9 cellular contexts compared by ENCODE assay signal in genomic region chr10:104328636-104328915, GRCh38. TPM values are rescaled to one million over a fixed set of nuclear protein-coding genes. Genes with fewer than 3 reads are reported as not detected.
A peak's percentile ranks its signal among the peaks of the same experiment; 100 is the strongest.
DNase-seq lines count a peak whose midpoint lies in the region; ATAC-seq and TF ChIP-seq lines count a peak whose summit lies in the region.
"Had no signal": no experiment of that assay in that cellular context is flagged by ENCODE, and none has a peak within 500 bp of the region (broad histone marks: within the 10 kb centered on the region; RNA-seq: fewer than 3 reads in every experiment).

No MANE protein-coding gene starts in this region.

- peak overlapping the region; percentile 79 for H3K4me3 Mint-ChIP-seq in stimulated activated naive CD8-positive, alpha-beta T cell treated with anti-CD3 and anti-CD28 coated beads, Interleukin-15, Interleukin-2, amounts not matched to agents 100 ng/mL and 50 ng/mL, for 24 hours
- H3K4me3 Mint-ChIP-seq in brain (peak overlapping the region; percentile 81 to 87 (median 82)), mesothelial cell of epicardium (peak overlapping the region; percentile 63)

- no peak for ATAC-seq in stimulated activated naive CD8-positive, alpha-beta T cell treated with anti-CD3 and anti-CD28 coated beads, Interleukin-15, Interleukin-2, amounts not matched to agents 100 U/mL and 50 U/mL, for 24 hours
- no peak for ATAC-seq in HG03280 (IDR thresholded peaks at IDR 0.05; ENCODE audit: unreplicated experiment)

- TF ChIP-seq CTCF in brain (conservative IDR thresholded peaks at IDR 0.05) (no peak), mesothelial cell of epicardium (IDR thresholded peaks at IDR 0.05; ENCODE audit: unreplicated experiment) (no peak)

- peaks cover 39% of the 10 kb centered on the region for H3K36me3 Mint-ChIP-seq in stimulated activated naive CD8-positive, alpha-beta T cell treated with anti-CD3 and anti-CD28 coated beads, Interleukin-15, Interleukin-2, amounts not matched to agents 100 ng/mL and 50 ng/mL, for 24 hours (ENCODE audit: low read depth)
- peaks cover 4% of the 10 kb centered on the region for H3K36me3 Mint-ChIP-seq in brain
- peaks cover 3% of the 10 kb centered on the region for H3K36me3 Mint-ChIP-seq in mesothelial cell of epicardium

- peaks cover 99% of the 10 kb centered on the region for H3K4me1 Mint-ChIP-seq in stimulated activated naive CD8-positive, alpha-beta T cell treated with anti-CD3 and anti-CD28 coated beads, Interleukin-15, Interleukin-2, amounts not matched to agents 100 ng/mL and 50 ng/mL, for 24 hours (ENCODE audit: low read depth)
- H3K4me1 Mint-ChIP-seq in brain, result peaks cover 100% of the 10 kb centered on the region
- H3K4me1 Mint-ChIP-seq in mesothelial cell of epicardium, result peaks cover 73% of the 10 kb centered on the region

- no peak for DNase-seq in stimulated activated naive CD8-positive, alpha-beta T cell treated with anti-CD3 and anti-CD28 coated beads, Interleukin-15, Interleukin-2, amounts not matched to agents 100 U/mL and 50 U/mL, for 24 hours
- DNase-seq in mesothelial cell of epicardium (ENCODE audit: low spot score in 2 of 2, unreplicated experiment in 2 of 2) (no peak), NCI-H146 (lab: John Stamatoyannopoulos, UW) (no peak), DMS79 (lab: John Stamatoyannopoulos, UW) (no peak)
- no peak for DNase-seq in stimulated activated CD8-positive, alpha-beta memory T cell treated with anti-CD3 and anti-CD28 coated beads, Interleukin-4, amount 100 ng/mL, for 48 hours
- DNase-seq: NCI-H187 treated with DMSO at 0.1 percent for 48 hours had no signal

- no peaks in the 10 kb centered on the region for H3K27me3 Mint-ChIP-seq in stimulated activated naive CD8-positive, alpha-beta T cell treated with anti-CD3 and anti-CD28 coated beads, Interleukin-15, Interleukin-2, amounts not matched to agents 100 ng/mL and 50 ng/mL, for 24 hours
- H3K27me3 Mint-ChIP-seq in brain (peaks cover 11% of the 10 kb centered on the region), mesothelial cell of epicardium (ENCODE audit: low read depth) (no peaks in the 10 kb centered on the region)

- peak overlapping the region; percentile 94 for H3K27ac Mint-ChIP-seq in stimulated activated naive CD8-positive, alpha-beta T cell treated with anti-CD3 and anti-CD28 coated beads, Interleukin-15, Interleukin-2, amounts not matched to agents 100 ng/mL and 50 ng/mL, for 24 hours
- H3K27ac Mint-ChIP-seq in brain (peak overlapping the region; percentile 98 to 100 (median 99)), mesothelial cell of epicardium (peak overlapping the region; percentile 93)

- H3K9me3 Mint-ChIP-seq in stimulated activated naive CD8-positive, alpha-beta T cell treated with anti-CD3 and anti-CD28 coated beads, Interleukin-15, Interleukin-2, amounts not matched to agents 100 ng/mL and 50 ng/mL, for 24 hours, result no peaks in the 10 kb centered on the region
- H3K9me3 Mint-ChIP-seq in brain (no peaks in the 10 kb centered on the region), mesothelial cell of epicardium (no peaks in the 10 kb centered on the region)

RNA-seq across cellular contexts. Expression of gene ITPRIP, which starts 9.7 kb away (rescaled TPM):
- 19.8 TPM for polyA plus RNA-seq in brain (ENCODE audit: insufficient read depth, low read depth, low replicate concordance)
- 23.3 to 24.5 TPM (median 23.6 TPM) in 3 replicates for total RNA-seq in mesothelial cell of epicardium

RNA-seq across cellular contexts. Expression of gene CFAP58, which starts 25.1 kb away (rescaled TPM):
- polyA plus RNA-seq in brain (ENCODE audit: insufficient read depth, low read depth, low replicate concordance), result 0.37 TPM
- total RNA-seq in mesothelial cell of epicardium, result 0.58 to 1.4 TPM (median 1.1 TPM) in 3 replicates

RNA-seq across cellular contexts. Expression of gene GSTO2, which starts 59.6 kb away (rescaled TPM):
- polyA plus RNA-seq in brain (ENCODE audit: insufficient read depth, low read depth, low replicate concordance), result 23.9 TPM
- 11.7 to 13.5 TPM (median 12.7 TPM) in 3 replicates for total RNA-seq in mesothelial cell of epicardium
